14 cellular contexts compared by ENCODE assay signal in genomic region chr20:25252226-25252625, GRCh38. TPM values are rescaled to one million over a fixed set of nuclear protein-coding genes. Genes with fewer than 3 reads are reported as not detected.
DNase-seq lines count a peak whose midpoint lies in the region; ATAC-seq and TF ChIP-seq lines count a peak whose summit lies in the region.
"Had no signal": no experiment of that assay in that cellular context is flagged by ENCODE, and none has a peak within 500 bp of the region (broad histone marks: within the 10 kb centered on the region; RNA-seq: fewer than 3 reads in every experiment).

No MANE protein-coding gene starts in this region.

- H3K27me3 ChIP-seq in lung (ENCODE audit: control insufficient read depth, insufficient read depth) (no peaks in the 10 kb centered on the region), suprapubic skin (no peaks in the 10 kb centered on the region), gastrocnemius medialis (no peaks in the 10 kb centered on the region)

- no peak overlapping the region for H3K4me3 Mint-ChIP-seq in activated CD4-positive, alpha-beta T cell treated with anti-CD3 and anti-CD28 coated beads for 36 hours
- H3K4me3 Mint-ChIP-seq in activated CD4-positive, alpha-beta T cell treated with anti-CD3 and anti-CD28 coated beads, Interleukin-2, amount 10 ng/mL, durations not matched to agents 7 days and 5 days, result no peak overlapping the region
- H3K4me3 Mint-ChIP-seq: activated CD4-positive, alpha-beta memory T cell treated with anti-CD3 and anti-CD28 coated beads, Interleukin-2, amount 10 ng/mL, durations not matched to agents 7 days and 5 days; mesothelial cell of epicardium had no signal

- ATAC-seq in activated CD4-positive, alpha-beta T cell treated with anti-CD3 and anti-CD28 coated beads for 36 hours, result no peak
- ATAC-seq in lung (ENCODE audit: insufficient read depth, low FRiP score), result no peak
- no peak for ATAC-seq in gastrocnemius medialis

- DNase-seq in activated CD4-positive, alpha-beta T cell treated with anti-CD3 and anti-CD28 coated beads for 36 hours, result no peak
- no peak for DNase-seq in activated CD4-positive, alpha-beta T cell treated with anti-CD3 and anti-CD28 coated beads, Interleukin-2, amount 10 ng/mL, durations not matched to agents 7 days and 5 days
- DNase-seq in astrocyte of the spinal cord (ENCODE audit: low read depth, low spot score) (no peak), lung (ENCODE audit: low spot score) (no peak), suprapubic skin (ENCODE audit: low spot score in 2 of 2) (peak in 1 of 2 donors; percentile 53), NCI-H1436 treated with DMSO at 0.1 percent for 48 hours (lab: John Stamatoyannopoulos, UW) (no peak), gastrocnemius medialis (no peak), pons (ENCODE audit: low spot score) (no peak)
- DNase-seq: activated CD4-positive, alpha-beta memory T cell treated with anti-CD3 and anti-CD28 coated beads, Interleukin-2, amount 10 ng/mL, durations not matched to agents 7 days and 5 days; activated naive CD4-positive, alpha-beta T cell treated with Interleukin-2 at 50 U/mL for 16 hours; DMS153; RPMI8226; stimulated activated naive CD4-positive, alpha-beta T cell had no signal

- peaks cover 53% of the 10 kb centered on the region for H3K4me1 Mint-ChIP-seq in activated CD4-positive, alpha-beta T cell treated with anti-CD3 and anti-CD28 coated beads for 36 hours
- peaks cover 39% of the 10 kb centered on the region for H3K4me1 Mint-ChIP-seq in activated CD4-positive, alpha-beta T cell treated with anti-CD3 and anti-CD28 coated beads, Interleukin-2, amount 10 ng/mL, durations not matched to agents 7 days and 5 days

- POLR2A ChIA-PET in activated CD4-positive, alpha-beta T cell treated with anti-CD3 and anti-CD28 coated beads for 36 hours (lab: Charles Lee), result interaction anchor here (0.7 kb wide), 1 partner anchor 218 kb away, joined by 4 read pairs; no protein-coding TSS in a partner anchor
- POLR2A ChIA-PET in activated CD4-positive, alpha-beta T cell treated with anti-CD3 and anti-CD28 coated beads, Interleukin-2, amount 10 ng/mL, durations not matched to agents 7 days and 5 days (lab: Charles Lee), result no interaction called here

- peak overlapping the region; percentile 45 for H3K27ac Mint-ChIP-seq in activated CD4-positive, alpha-beta T cell treated with anti-CD3 and anti-CD28 coated beads for 36 hours
- H3K27ac Mint-ChIP-seq in activated CD4-positive, alpha-beta T cell treated with anti-CD3 and anti-CD28 coated beads, Interleukin-2, amount 10 ng/mL, durations not matched to agents 7 days and 5 days, result no peak overlapping the region
- H3K27ac Mint-ChIP-seq: activated CD4-positive, alpha-beta memory T cell treated with anti-CD3 and anti-CD28 coated beads, Interleukin-2, amount 10 ng/mL, durations not matched to agents 7 days and 5 days; mesothelial cell of epicardium had no signal

- TF ChIP-seq POLR2A in suprapubic skin (IDR thresholded peaks at IDR 0.05) (no peak), gastrocnemius medialis (IDR thresholded peaks at IDR 0.05) (no peak)

- no peaks in the 10 kb centered on the region for H3K9me3 Mint-ChIP-seq in activated CD4-positive, alpha-beta T cell treated with anti-CD3 and anti-CD28 coated beads for 36 hours (ENCODE audit: low read depth)
- no peaks in the 10 kb centered on the region for H3K9me3 Mint-ChIP-seq in activated CD4-positive, alpha-beta T cell treated with anti-CD3 and anti-CD28 coated beads, Interleukin-2, amount 10 ng/mL, durations not matched to agents 7 days and 5 days
- H3K9me3 Mint-ChIP-seq: activated CD4-positive, alpha-beta memory T cell treated with anti-CD3 and anti-CD28 coated beads, Interleukin-2, amount 10 ng/mL, durations not matched to agents 7 days and 5 days; mesothelial cell of epicardium had no signal

- intact Hi-C loops in activated CD4-positive, alpha-beta T cell treated with anti-CD3 and anti-CD28 coated beads for 36 hours (cut with DNase I, micrococcal nuclease), result no loop called here
- intact Hi-C loops in gastrocnemius medialis (cut with DNase I; ENCODE audit: low total_unique reads), result no loop called here

- no peak for TF ChIP-seq EP300 in suprapubic skin (IDR thresholded peaks at IDR 0.05)

- H3K36me3 Mint-ChIP-seq in activated CD4-positive, alpha-beta T cell treated with anti-CD3 and anti-CD28 coated beads for 36 hours (ENCODE audit: low read depth), result peaks cover 4% of the 10 kb centered on the region
- peaks cover 9% of the 10 kb centered on the region for H3K36me3 Mint-ChIP-seq in activated CD4-positive, alpha-beta T cell treated with anti-CD3 and anti-CD28 coated beads, Interleukin-2, amount 10 ng/mL, durations not matched to agents 7 days and 5 days (ENCODE audit: low read depth)
- H3K36me3 Mint-ChIP-seq: mesothelial cell of epicardium had no signal

- H3K4me3 ChIP-seq in astrocyte of the spinal cord (ENCODE audit: low read depth, low read length) (peak overlapping the region; percentile 93), lung (no peak overlapping the region), suprapubic skin (peak overlapping the region; percentile 9), gastrocnemius medialis (no peak overlapping the region)

- peaks cover 7 to 17% of the 10 kb centered on the region in 2 donors for H3K4me1 ChIP-seq in lung (ENCODE audit: control insufficient read depth in 2 of 2, insufficient read depth in 2 of 2, low read length in 2 of 2)
- peaks cover 70% of the 10 kb centered on the region for H3K4me1 ChIP-seq in suprapubic skin
- H3K4me1 ChIP-seq in gastrocnemius medialis, result peaks cover 40 to 51% of the 10 kb centered on the region in 2 donors

- in situ Hi-C loops in astrocyte of the spinal cord (cut with HindIII; ENCODE audit: low sequenced_read_pairs), result no loop called here
- in situ Hi-C loops in gastrocnemius medialis (cut with MboI; ENCODE audit: low sequenced_read_pairs in 4 of 4), result loop anchor here in 2 of 4 donors (25.0 kb wide), 2 partner anchors 135 to 265 kb away; partner anchors contain the start of genes ABHD12 (in 1 of the 2) and APMAP (in 1 of the 2)

- H3K36me3 ChIP-seq in lung (ENCODE audit: control insufficient read depth in 2 of 2, insufficient read depth in 2 of 2, low read length in 2 of 2), result peaks cover 0 to 2% of the 10 kb centered on the region in 2 donors
- H3K36me3 ChIP-seq in suprapubic skin, result no peaks in the 10 kb centered on the region
- no peaks in the 10 kb centered on the region for H3K36me3 ChIP-seq in gastrocnemius medialis

- peak overlapping the region; percentile 34 to 67 for H3K27ac ChIP-seq in lung (ENCODE audit: low read depth in 1 of 2, low read length in 1 of 2)
- H3K27ac ChIP-seq in suprapubic skin, result no peak overlapping the region
- H3K27ac ChIP-seq in gastrocnemius medialis, result no peak overlapping the region

- CTCF ChIA-PET in activated CD4-positive, alpha-beta T cell treated with anti-CD3 and anti-CD28 coated beads for 36 hours (lab: Charles Lee), result interaction anchor here (0.9 to 1.0 kb wide), 2 partner anchors 9 to 255 kb away, joined by 3 to 4 read pairs; no protein-coding TSS in a partner anchor
- CTCF ChIA-PET in activated CD4-positive, alpha-beta T cell treated with anti-CD3 and anti-CD28 coated beads, Interleukin-2, amount 10 ng/mL, durations not matched to agents 7 days and 5 days (lab: Charles Lee), result interaction anchor here (1.0 to 2.0 kb wide), 2 partner anchors 9 to 29 kb away, joined by 4 to 8 read pairs; no protein-coding TSS in a partner anchor

- TF ChIP-seq CTCF in astrocyte of the spinal cord (IDR thresholded peaks at IDR 0.05; ENCODE audit: low read depth, low read length) (no peak), lung (IDR thresholded peaks at IDR 0.05; ENCODE audit: control extremely low read depth, extremely low read depth) (no peak), suprapubic skin (IDR thresholded peaks at IDR 0.05) (no peak), gastrocnemius medialis (IDR thresholded peaks at IDR 0.05 in 4 of 5, conservative IDR thresholded peaks at IDR 0.05 in 1 of 5) (no peak)

- WGBS in lung, 2 donors, result 83 to 85% methylated on average over 6 of the region's 6 CpGs
- 73% methylated on average over 5 of the region's 6 CpGs for WGBS in suprapubic skin

- H3K27me3 Mint-ChIP-seq in activated CD4-positive, alpha-beta T cell treated with anti-CD3 and anti-CD28 coated beads for 36 hours, result no peaks in the 10 kb centered on the region
- H3K27me3 Mint-ChIP-seq in activated CD4-positive, alpha-beta T cell treated with anti-CD3 and anti-CD28 coated beads, Interleukin-2, amount 10 ng/mL, durations not matched to agents 7 days and 5 days, result no peaks in the 10 kb centered on the region
- H3K27me3 Mint-ChIP-seq: activated CD4-positive, alpha-beta memory T cell treated with anti-CD3 and anti-CD28 coated beads, Interleukin-2, amount 10 ng/mL, durations not matched to agents 7 days and 5 days had no signal

- H3K9me3 ChIP-seq in lung (ENCODE audit: control insufficient read depth in 2 of 2, insufficient read depth in 1 of 2, low read length in 1 of 2) (no peaks in the 10 kb centered on the region), suprapubic skin (no peaks in the 10 kb centered on the region), gastrocnemius medialis (no peaks in the 10 kb centered on the region)

RNA-seq across cellular contexts. Expression of gene PYGB, which starts 4.3 kb away (rescaled TPM):
- total RNA-seq in activated CD4-positive, alpha-beta T cell treated with anti-CD3 and anti-CD28 coated beads for 36 hours, result 10 to 100 TPM; 18.0 to 21.1 TPM
- 10 to 100 TPM; 28.7 to 30.2 TPM for total RNA-seq in activated CD4-positive, alpha-beta T cell treated with anti-CD3 and anti-CD28 coated beads, Interleukin-2, amount 10 ng/mL, durations not matched to agents 7 days and 5 days
- total RNA-seq in lung, result 10 to 100 TPM; 30.3 to 90.3 TPM
- polyA plus RNA-seq in lung, result 10 to 100 TPM; 33.0 to 61.6 TPM
- 100 to 1,000 TPM; 142 to 247 (median 198) TPM for total RNA-seq in suprapubic skin
- total RNA-seq in gastrocnemius medialis, result 10 to 100 TPM; 13.6 to 50.7 (median 27.0) TPM

RNA-seq across cellular contexts. Expression of gene ENTPD6, which starts 56.7 kb away (rescaled TPM):
- 10 to 100 TPM; 34.3 to 41.5 TPM for total RNA-seq in activated CD4-positive, alpha-beta T cell treated with anti-CD3 and anti-CD28 coated beads for 36 hours
- total RNA-seq in activated CD4-positive, alpha-beta T cell treated with anti-CD3 and anti-CD28 coated beads, Interleukin-2, amount 10 ng/mL, durations not matched to agents 7 days and 5 days, result 10 to 100 TPM; 33.8 to 45.6 TPM
- 10 to 100 TPM; 33.8 to 78.8 TPM for total RNA-seq in lung
- polyA plus RNA-seq in lung, result 10 to 100 TPM; 52.0 to 52.5 TPM
- 100 to 1,000 TPM in 1 of 4 donors, 10 to 100 TPM in 3; 33.8 to 103 (median 47.0) TPM for total RNA-seq in suprapubic skin
- total RNA-seq in gastrocnemius medialis, result 10 to 100 TPM; 27.0 to 61.1 (median 50.2) TPM

Comparison
In these comparisons a context has a peak if more than half of its experiments do, and no peak if none do; other contexts are left out.
1. H3K4me3 ChIP-seq: peak in astrocyte of the spinal cord (single experiment) and suprapubic skin (single experiment); none in lung (single experiment) and gastrocnemius medialis (0 of 4).
2. H3K27ac ChIP-seq: peak in lung (2 of 2); none in suprapubic skin (single experiment) and gastrocnemius medialis (0 of 4).